8 cellular contexts compared by ENCODE assay signal in the genomic region with DNA sequence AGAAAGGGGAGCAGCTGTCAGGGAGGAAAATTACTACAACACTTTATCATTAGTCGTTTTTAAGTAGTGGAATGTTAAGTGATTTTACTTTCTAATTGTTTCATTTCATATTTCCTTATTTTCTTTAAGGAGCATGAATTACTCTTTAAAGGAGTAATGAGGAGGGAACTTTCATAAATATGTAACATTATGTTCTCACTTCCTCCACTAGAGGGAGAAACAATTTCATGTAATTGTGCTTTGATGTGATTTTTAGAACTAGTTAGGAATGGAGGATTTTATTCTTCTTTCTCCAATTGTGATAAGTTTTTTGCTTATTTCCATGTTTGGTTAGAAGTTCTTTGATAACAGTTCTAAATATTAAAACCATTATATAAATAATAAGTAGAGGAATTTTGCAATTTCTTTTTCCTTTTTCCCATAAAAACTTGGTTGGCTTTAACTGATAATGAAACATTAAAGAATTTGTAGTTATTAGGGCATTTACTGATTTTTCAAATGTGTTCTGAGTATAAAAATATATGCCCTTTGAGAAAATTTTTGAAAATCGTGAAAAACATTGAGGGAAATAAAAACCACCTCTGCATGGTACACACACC. TPM values are rescaled to one million over a fixed set of nuclear protein-coding genes. Genes with fewer than 3 reads are reported as not detected.
DNase-seq lines count a peak whose midpoint lies in the region; ATAC-seq, FAIRE-seq and TF ChIP-seq lines count a peak whose summit lies in the region.

No MANE protein-coding gene starts in this region.

- ATAC-seq in GM18505 (IDR thresholded peaks at IDR 0.05; ENCODE audit: unreplicated experiment) = no peak

- peak; percentile 98 for FAIRE-seq in G401.6 (lab: Jason Lieb, UNC)

- no peaks in the 10 kb centered on the region for H3K4me1 ChIP-seq in HEK293 (ENCODE audit: control insufficient read depth, insufficient read depth, low read length)

- POLR2A ChIA-PET in HEK293 (lab: Yijun Ruan, JAX) = no interaction called here

- no peak overlapping the region for H3K27ac ChIP-seq in HEK293 (ENCODE audit: extremely low read depth, low read depth, low read length)

- DNase-seq in OCI-M1 (lab: John Stamatoyannopoulos, UW) (peak; percentile 61), epithelial cell of proximal tubule (ENCODE audit: low read depth) (no peak), renal cortical epithelial cell (ENCODE audit: low read depth) (peak; percentile 60), activated gamma-delta T cell treated with Interleukin-2 at 50 U/mL for 16 hours (no peak)
- no peak for DNase-seq in stimulated activated CD4-positive, alpha-beta T cell treated with anti-CD3 and anti-CD28 coated beads, Interleukin-1b, Interleukin-23, amount 100 ng/mL, for 48 hours

- H3K4me3 ChIP-seq in HEK293 (ENCODE audit: low read depth, low read length) (no peak overlapping the region), epithelial cell of proximal tubule (ENCODE audit: low read depth, low read length) (no peak overlapping the region)

- CTCF ChIA-PET in HEK293 (lab: Yijun Ruan, JAX) = interaction anchor here (0.7 to 3.5 kb wide), 7 partner anchors 9 to 163 kb away, joined by 3 to 16 read pairs (median 4); no protein-coding TSS in a partner anchor

- no peaks in the 10 kb centered on the region for H3K9me3 ChIP-seq in HEK293 (ENCODE audit: control insufficient read depth, insufficient read depth, low read depth, low read length)

- H3K36me3 ChIP-seq in HEK293 (ENCODE audit: control insufficient read depth in 2 of 2, insufficient read depth in 1 of 2, low read length in 2 of 2) = peaks cover 26 to 72% of the 10 kb centered on the region in 2 experiments

- no peak for TF ChIP-seq POLR2A in GM18505 (IDR thresholded peaks at IDR 0.05; ENCODE audit: borderline replicate concordance, extremely low read depth, insufficient read depth, insufficient read length)

- TF ChIP-seq CTCF in HEK293 (tag by site-specific recombination; IDR thresholded peaks at IDR 0.05) (no peak), epithelial cell of proximal tubule (conservative IDR thresholded peaks at IDR 0.05; ENCODE audit: low read depth, low read length) (peak; percentile 55)

TF ChIP-seq in HEK293, 187 proteins besides CTCF, POLR2A, EP300 and RAD21:
- no peak for TF ChIP-seq RBAK (tag by site-specific recombination; IDR thresholded peaks at IDR 0.05)
- TF ChIP-seq ZNF654 (tag by site-specific recombination; IDR thresholded peaks at IDR 0.05; ENCODE audit: low read depth) = peak; percentile 50

RNA-seq across cellular contexts. Expression of a gene that starts 25.6 kb away (rescaled TPM):
- total RNA-seq in epithelial cell of proximal tubule (32.2 and 39.0 TPM in 2 replicates), renal cortical epithelial cell (11.0 and 16.7 TPM in 2 replicates)

RNA-seq across cellular contexts. Expression of a gene that starts 35.4 kb away (rescaled TPM):
- 46.1 and 155 TPM in 2 replicates for total RNA-seq in epithelial cell of proximal tubule
- total RNA-seq in renal cortical epithelial cell = 41.7 and 87.6 TPM in 2 replicates

Comparison
In these comparisons a context has a peak if more than half of its experiments do, and no peak if none do; other contexts are left out.
1. DNase-seq: peak in OCI-M1 (single experiment) and renal cortical epithelial cell (single experiment); none in epithelial cell of proximal tubule (single experiment), activated gamma-delta T cell treated with Interleukin-2 at 50 U/mL for 16 hours (single experiment) and stimulated activated CD4-positive, alpha-beta T cell treated with anti-CD3 and anti-CD28 coated beads, Interleukin-1b, Interleukin-23, amount 100 ng/mL, for 48 hours (single experiment).